19 cellular contexts compared by ENCODE assay signal in genomic region chr5:178931846-178932760, GRCh38. TPM values are rescaled to one million over a fixed set of nuclear protein-coding genes. Genes with fewer than 3 reads are reported as not detected.
DNase-seq lines count a peak whose midpoint lies in the region; ATAC-seq and TF ChIP-seq lines count a peak whose summit lies in the region.
"Had no signal": no experiment of that assay in that cellular context is flagged by ENCODE, and none has a peak within 500 bp of the region (broad histone marks: within the 10 kb centered on the region; RNA-seq: fewer than 3 reads in every experiment).

No MANE protein-coding gene starts in this region.

- H3K27ac ChIP-seq in right cardiac atrium (ENCODE audit: low read length) (no peak overlapping the region), heart left ventricle (no peak overlapping the region), liver (ENCODE audit: low read depth in 1 of 2, low read length in 2 of 2) (no peak overlapping the region)
- H3K27ac ChIP-seq: HL-60 had no signal

- H3K4me3 ChIP-seq in right cardiac atrium (ENCODE audit: low read length) (peak overlapping the region; percentile 17), heart left ventricle (no peak overlapping the region), adipocyte (ENCODE audit: low read length) (peak overlapping the region; percentile 70), liver (ENCODE audit: low read depth in 1 of 3, low read length in 3 of 3) (peak overlapping the region in 2 of 3 donors; percentile 59 to 77)
- H3K4me3 ChIP-seq: HAP-1 had no signal

- intact Hi-C loops in right cardiac atrium (cut with DNase I) (no loop called here), heart left ventricle (cut with DNase I) (loop anchor here in 1 of 10 donors (10.0 kb wide), 1 partner anchor 67 kb away; no protein-coding TSS in a partner anchor)

- no peak for TF ChIP-seq RAD21 in liver (IDR thresholded peaks at IDR 0.05)

- H3K36me3 Mint-ChIP-seq in chondrocyte (ENCODE audit: low read depth), result peaks cover 77% of the 10 kb centered on the region

- WGBS in right cardiac atrium, result 96% methylated on average over 11 of the region's 11 CpGs
- WGBS in heart left ventricle, 4 donors, result 96 to 98% (median 97%) methylated on average over 11 of the region's 11 CpGs
- WGBS in liver, result 96% methylated on average over 11 of the region's 11 CpGs

- H3K36me3 ChIP-seq in heart left ventricle (peaks cover 0 to 72% (median 0%) of the 10 kb centered on the region in 9 donors), adipocyte (ENCODE audit: control insufficient read depth, insufficient read depth, low read length, severe bottlenecking) (no peaks in the 10 kb centered on the region), liver (ENCODE audit: control insufficient read depth in 4 of 4, insufficient read depth in 3 of 4, low read depth in 1 of 4, low read length in 3 of 4) (peaks cover 0 to 9% (median 5%) of the 10 kb centered on the region in 4 donors)
- H3K36me3 ChIP-seq: HAP-1 had no signal

- H3K27me3 Mint-ChIP-seq in chondrocyte (ENCODE audit: low read depth), result no peaks in the 10 kb centered on the region

- DNase-seq in right cardiac atrium, result no peak
- DNase-seq in heart left ventricle, result no peak
- no peak for DNase-seq in adipocyte (ENCODE audit: low read depth)
- DNase-seq in chondrocyte (ENCODE audit: low spot score), result no peak
- DNase-seq in NCI-H226, result no peak
- DNase-seq: C1 segment of cervical spinal cord, DMS 273 treated with DMSO at 0.1 percent for 48 hours, EL, KBM-7, NCI-H1436, NCI-H2107, NCI-H2227 treated with DMSO at 0.1 percent for 48 hours, NCI-H524 treated with DMSO at 0.1 percent for 48 hours had no signal

- H3K9ac ChIP-seq in adipocyte (ENCODE audit: low read length) (no peak overlapping the region), liver (ENCODE audit: low read depth in 1 of 2, low read length in 2 of 2) (no peak overlapping the region)

- TF ChIP-seq CTCF in heart left ventricle (IDR thresholded peaks at IDR 0.05) (no peak), liver (IDR thresholded peaks at IDR 0.05; ENCODE audit: low read depth, low read length, missing input control) (no peak), chondrocyte (IDR thresholded peaks at IDR 0.05) (no peak)

- no peak overlapping the region for H3K4me3 Mint-ChIP-seq in chondrocyte (ENCODE audit: unreplicated experiment)

- ATAC-seq in right cardiac atrium, result no peak
- ATAC-seq in heart left ventricle, result no peak
- no peak for ATAC-seq in HG03342 (IDR thresholded peaks at IDR 0.05; ENCODE audit: unreplicated experiment)
- ATAC-seq: Panc1, Right ventricle myocardium inferior had no signal

- H3K4me1 ChIP-seq in right cardiac atrium (ENCODE audit: control insufficient read depth, insufficient read depth, low read length), result no peaks in the 10 kb centered on the region
- no peaks in the 10 kb centered on the region for H3K4me1 ChIP-seq in heart left ventricle
- H3K4me1 ChIP-seq in adipocyte (ENCODE audit: control insufficient read depth, insufficient read depth, low read length), result no peaks in the 10 kb centered on the region
- H3K4me1 ChIP-seq in liver (ENCODE audit: control insufficient read depth in 4 of 4, insufficient read depth in 4 of 4, low read length in 3 of 4), result no peaks in the 10 kb centered on the region
- H3K4me1 ChIP-seq: HAP-1 had no signal

- H3K9me3 ChIP-seq in right cardiac atrium (ENCODE audit: control insufficient read depth, low read length) (peaks cover 16% of the 10 kb centered on the region), heart left ventricle (peaks cover 13 to 100% (median 98%) of the 10 kb centered on the region in 12 donors), adipocyte (ENCODE audit: control insufficient read depth, low read length) (peaks cover 97% of the 10 kb centered on the region), liver (ENCODE audit: control insufficient read depth in 4 of 4, low read length in 3 of 4) (peaks cover 66 to 96% (median 84%) of the 10 kb centered on the region in 4 donors)

- H3K27ac Mint-ChIP-seq in chondrocyte (ENCODE audit: unreplicated experiment), result no peak overlapping the region

- peaks cover 84% of the 10 kb centered on the region for H3K9me3 Mint-ChIP-seq in chondrocyte (ENCODE audit: low read depth)

- H3K4me1 Mint-ChIP-seq in chondrocyte (ENCODE audit: low read depth), result no peaks in the 10 kb centered on the region

- H3K27me3 ChIP-seq in right cardiac atrium (ENCODE audit: control insufficient read depth, insufficient read depth), result no peaks in the 10 kb centered on the region
- no peaks in the 10 kb centered on the region for H3K27me3 ChIP-seq in heart left ventricle
- H3K27me3 ChIP-seq in adipocyte (replicated peaks; ENCODE audit: control insufficient read depth, insufficient read depth, low read length), result no peaks in the 10 kb centered on the region
- H3K27me3 ChIP-seq in liver (ENCODE audit: control insufficient read depth in 4 of 4, insufficient read depth in 4 of 4, low read length in 3 of 4), result no peaks in the 10 kb centered on the region

- TF ChIP-seq POLR2A in heart left ventricle (IDR thresholded peaks at IDR 0.05), result no peak

TF ChIP-seq in liver, 16 proteins besides CTCF, POLR2A, EP300 and RAD21:
- TF ChIP-seq JUND (IDR thresholded peaks at IDR 0.05) (no peak), RXRA (IDR thresholded peaks at IDR 0.05) (no peak), HNF4G (IDR thresholded peaks at IDR 0.05) (no peak), ATF3 (IDR thresholded peaks at IDR 0.05) (no peak), FOXA2 (IDR thresholded peaks at IDR 0.05) (no peak), MAX (IDR thresholded peaks at IDR 0.05) (no peak), SP1 (IDR thresholded peaks at IDR 0.05) (no peak), NR2F2 (IDR thresholded peaks at IDR 0.05) (no peak), EGR1 (IDR thresholded peaks at IDR 0.05; ENCODE audit: low read depth in 2 of 2) (no peak), GABPA (IDR thresholded peaks at IDR 0.05 in 1 of 2, conservative IDR thresholded peaks at IDR 0.05 in 1 of 2) (no peak), FOXA1 (IDR thresholded peaks at IDR 0.05) (no peak), YY1 (IDR thresholded peaks at IDR 0.05) (no peak), REST (IDR thresholded peaks at IDR 0.05) (no peak)

RNA-seq across cellular contexts. Expression of gene ZNF454, which starts 8.9 kb away (rescaled TPM):
- total RNA-seq in right cardiac atrium (1 to 10 TPM; 2.9 to 3.4 (median 3.0) TPM), heart left ventricle (1 to 10 TPM; 1.3 to 3.4 (median 1.8) TPM), liver (under 1 TPM; 0.33 to 0.50 TPM), chondrocyte (0.32 to 2.3 TPM (median 0.49 TPM) in 3 replicates)
- polyA plus RNA-seq in right cardiac atrium (1.9 TPM), heart left ventricle (1 to 10 TPM; 1.5 to 1.8 TPM), liver (under 1 TPM; 0.09 to 0.21 TPM)

RNA-seq across cellular contexts. Expression of gene ZFP2, which starts 36.4 kb away (rescaled TPM):
- total RNA-seq in right cardiac atrium (1 to 10 TPM in 3 of 4 donors, under 1 TPM in 1; 0.91 to 1.5 (median 1.2) TPM), heart left ventricle (1 to 10 TPM in 6 of 9 donors, under 1 TPM in 3; 0.49 to 1.6 (median 1.2) TPM), liver (under 1 TPM; 0.50 to 0.56 TPM), chondrocyte (1.6 to 2.1 TPM (median 1.7 TPM) in 3 replicates)
- polyA plus RNA-seq in right cardiac atrium (0.86 TPM), heart left ventricle (under 1 TPM; 0.32 to 0.61 TPM), liver (under 1 TPM; 0.22 to 0.47 TPM)

Comparison
In these comparisons a context has a peak if more than half of its experiments do, and no peak if none do; other contexts are left out.
1. H3K4me3 ChIP-seq: peak in right cardiac atrium (single experiment), adipocyte (single experiment) and liver (2 of 3); none in heart left ventricle (0 of 12).